1 cellular context compared by ENCODE assay signal in genomic region chr7:127620406-127621233, GRCh38.
TF ChIP-seq lines count a peak whose summit lies in the region.

No MANE protein-coding gene starts in this region.

TF ChIP-seq in HEK293T, 16 proteins besides CTCF, POLR2A, EP300 and RAD21:
- TF ChIP-seq ARNT (IDR thresholded peaks at IDR 0.05) (no peak), FOXK2 (IDR thresholded peaks at IDR 0.05) (no peak), FOXA1 (IDR thresholded peaks at IDR 0.05) (no peak), NFRKB (IDR thresholded peaks at IDR 0.05) (no peak), LEF1 (IDR thresholded peaks at IDR 0.05; ENCODE audit: borderline replicate concordance) (no peak), CTBP1 (IDR thresholded peaks at IDR 0.05; ENCODE audit: borderline replicate concordance) (no peak), L3MBTL2 (conservative IDR thresholded peaks at IDR 0.05) (no peak), SUZ12 (IDR thresholded peaks at IDR 0.05) (no peak), BHLHE40 (IDR thresholded peaks at IDR 0.05; ENCODE audit: borderline replicate concordance) (no peak), HDGF (IDR thresholded peaks at IDR 0.05; ENCODE audit: borderline replicate concordance) (no peak), ZNF384 (IDR thresholded peaks at IDR 0.05) (no peak), FOXM1 (IDR thresholded peaks at IDR 0.05; ENCODE audit: borderline replicate concordance) (no peak), PKNOX1 (IDR thresholded peaks at IDR 0.05) (no peak), TARDBP (IDR thresholded peaks at IDR 0.05) (no peak), ELF4 (IDR thresholded peaks at IDR 0.05) (no peak), SP1 (IDR thresholded peaks at IDR 0.05) (no peak)
